ENCODE assay signal across 9 cellular contexts in genomic region chr21:45309541-45310381, GRCh38. TPM values are rescaled to one million over a fixed set of nuclear protein-coding genes. Genes with fewer than 3 reads are reported as not detected.
DNase-seq lines count a peak whose midpoint lies in the region; ATAC-seq, FAIRE-seq and TF ChIP-seq lines count a peak whose summit lies in the region.
"Had no signal": no experiment of that assay in that cellular context is flagged by ENCODE, and none has a peak within 500 bp of the region (broad histone marks: within the 10 kb centered on the region; RNA-seq: fewer than 3 reads in every experiment).

No MANE protein-coding gene starts in this region.

- H3K27me3 ChIP-seq in BLaER1 treated with 17β-estradiol and CSF1 and Interleukin-3, amounts not matched to agents 10 nM and 100 nM: peaks cover 0 to 15% (median 6%) of the 10 kb centered on the region in 11 experiments; a peak in 6 of 22 replicates
- peaks cover 0 to 1% of the 10 kb centered on the region in 2 experiments; a peak in 1 of 4 replicates for H3K27me3 ChIP-seq in GM12878 (replicated peaks in 1 of 2; ENCODE audit: control insufficient read depth in 2 of 2, insufficient read depth in 2 of 2, low read length in 1 of 2)
- peaks cover 16 to 32% (median 18%) of the 10 kb centered on the region in 3 donors for H3K27me3 ChIP-seq in gastrocnemius medialis

- WGBS in GM12878 (ENCODE audit: insufficient coverage, insufficient replicate concordance, low lambda C conversion rate, missing lambda C conversion rate): 53% methylated on average over 20 of the region's 20 CpGs

- in situ Hi-C loops in GM12878 (cut with MboI): no loop called here
- in situ Hi-C loops in gastrocnemius medialis (cut with MboI; ENCODE audit: low sequenced_read_pairs in 4 of 4): no loop called here

- no peak overlapping the region for H2AFZ ChIP-seq in GM12878 (ENCODE audit: control insufficient read depth, low read depth, low read length)

- intact Hi-C loops in GM12878 (cut with micrococcal nuclease; ENCODE audit: unreplicated experiment): no loop called here
- intact Hi-C loops in kidney (cut with DNase I): no loop called here
- intact Hi-C loops in gastrocnemius medialis (cut with DNase I; ENCODE audit: low total_unique reads): loop anchor here (1.0 kb wide), 1 partner anchor 17 kb away; no protein-coding TSS in a partner anchor

- no peak for TF ChIP-seq EP300 in GM12878 (IDR thresholded peaks at IDR 0.05; ENCODE audit: borderline replicate concordance in 1 of 2, control insufficient read depth in 1 of 2, low read depth in 2 of 2, low read length in 2 of 2)

- DNase-seq in GM12878 (ENCODE audit: low read depth, low spot score) (no peak), kidney (peak; percentile 78), gastrocnemius medialis (no peak), GDM1 (lab: John Stamatoyannopoulos, UW) (no peak), activated gamma-delta T cell treated with Interleukin-2 at 50 U/mL for 16 hours (no peak), HuH-7.5 (ENCODE audit: low spot score) (no peak)
- DNase-seq in activated CD4-positive, alpha-beta T cell treated with anti-CD3 and anti-CD28 coated beads, Interleukin-2, amount 50 U/mL, for 48 hours: no peak

- peak overlapping the region in 6 of 11 experiments; percentile 1 to 59 (median 18); a peak in 4 of 22 replicates for H3K9ac ChIP-seq in BLaER1 treated with 17β-estradiol and CSF1 and Interleukin-3, amounts not matched to agents 10 nM and 100 nM
- H3K9ac ChIP-seq in GM12878 (ENCODE audit: control insufficient read depth, insufficient read depth, low read length): no peak overlapping the region
- peak overlapping the region in 1 of 2 donors; percentile 42 for H3K9ac ChIP-seq in kidney (ENCODE audit: low read length in 2 of 2)

- no peak for TF ChIP-seq POLR2A in GM12878 (IDR thresholded peaks at IDR 0.05; ENCODE audit: low read depth, low read length)
- no peak for TF ChIP-seq POLR2A in gastrocnemius medialis (IDR thresholded peaks at IDR 0.05)

- peaks cover 0 to 12% (median 0%) of the 10 kb centered on the region in 11 experiments; a peak in 4 of 22 replicates for H4K20me1 ChIP-seq in BLaER1 treated with 17β-estradiol and CSF1 and Interleukin-3, amounts not matched to agents 10 nM and 100 nM
- H4K20me1 ChIP-seq in GM12878 (ENCODE audit: control insufficient read depth, insufficient read depth): no peaks in the 10 kb centered on the region

- CTCF ChIA-PET in GM12878 (lab: Yijun Ruan, JAX): interaction anchor here (0.9 to 1.7 kb wide), 9 partner anchors 14 to 362 kb away, joined by 3 to 16 read pairs (median 6); no protein-coding TSS in a partner anchor

- no peaks in the 10 kb centered on the region for H3K36me3 ChIP-seq in BLaER1 treated with 17β-estradiol and CSF1 and Interleukin-3, amounts not matched to agents 10 nM and 100 nM
- H3K36me3 ChIP-seq in GM12878 (ENCODE audit: control insufficient read depth in 2 of 2, insufficient read depth in 2 of 2, low read length in 1 of 2) (no peaks in the 10 kb centered on the region), kidney (ENCODE audit: control insufficient read depth in 1 of 2, insufficient read depth in 2 of 2, low read length in 2 of 2) (no peaks in the 10 kb centered on the region), gastrocnemius medialis (no peaks in the 10 kb centered on the region)

- no TSS peak for BruUV-seq in GM12878 (replicated peaks; lab: Mats Ljungman, UMichigan)

- peak overlapping the region; percentile 61 to 89 (median 81) for H3K4me2 ChIP-seq in BLaER1 treated with 17β-estradiol and CSF1 and Interleukin-3, amounts not matched to agents 10 nM and 100 nM
- H3K4me2 ChIP-seq in GM12878 (ENCODE audit: control insufficient read depth, insufficient read depth): no peak overlapping the region

- peaks cover 8 to 21% (median 15%) of the 10 kb centered on the region in 11 experiments; a peak in 20 of 22 replicates for H3K9me3 ChIP-seq in BLaER1 treated with 17β-estradiol and CSF1 and Interleukin-3, amounts not matched to agents 10 nM and 100 nM (replicated peaks in 1 of 11)
- H3K9me3 ChIP-seq in GM12878 (replicated peaks; ENCODE audit: control insufficient read depth, insufficient read depth, low read length) (no peaks in the 10 kb centered on the region), kidney (ENCODE audit: control insufficient read depth in 1 of 2, low read length in 2 of 2) (no peaks in the 10 kb centered on the region), gastrocnemius medialis (no peaks in the 10 kb centered on the region)

- FAIRE-seq in GM12878 (lab: Jason Lieb, UNC): no peak
- no peak for FAIRE-seq in kidney (lab: Jason Lieb, UNC)
- FAIRE-seq: islet of Langerhans had no signal

- no peak for TF ChIP-seq RAD21 in GM12878 (IDR thresholded peaks at IDR 0.05; ENCODE audit: insufficient read depth, low read depth, low read length)

- RAD21 ChIA-PET in GM12878 (lab: Charles Lee; ENCODE audit: unreplicated experiment): interaction anchor here (1.1 to 1.3 kb wide), 4 partner anchors 17 to 169 kb away, joined by 4 to 11 read pairs (median 6); no protein-coding TSS in a partner anchor

- H3K4me1 ChIP-seq in BLaER1 treated with 17β-estradiol and CSF1 and Interleukin-3, amounts not matched to agents 10 nM and 100 nM: peaks cover 21 to 44% (median 37%) of the 10 kb centered on the region in 10 experiments
- H3K4me1 ChIP-seq in GM12878 (ENCODE audit: control insufficient read depth, insufficient read depth, low read length): no peaks in the 10 kb centered on the region
- H3K4me1 ChIP-seq in kidney (ENCODE audit: control insufficient read depth in 1 of 2, insufficient read depth in 1 of 2, low read depth in 1 of 2, low read length in 2 of 2): peaks cover 13 to 20% of the 10 kb centered on the region in 2 donors
- H3K4me1 ChIP-seq in gastrocnemius medialis: peaks cover 6 to 28% of the 10 kb centered on the region in 2 donors

- SMC1A ChIA-PET in GM12878 (lab: Charles Lee; ENCODE audit: uncharacterized antibody, unreplicated experiment): interaction anchor here (0.7 to 0.8 kb wide), 2 partner anchors 20 to 169 kb away, joined by 3 to 4 read pairs; no protein-coding TSS in a partner anchor

- ATAC-seq in GM12878 (no peak), gastrocnemius medialis (peak in 1 of 2 donors; percentile 26)

- TF ChIP-seq CTCF in GM12878 (IDR thresholded peaks at IDR 0.05 in 2 of 3, conservative IDR thresholded peaks at IDR 0.05 in 1 of 3; ENCODE audit: control insufficient read depth in 2 of 3, extremely low read depth in 1 of 3, insufficient read depth in 1 of 3, low read depth in 3 of 3, low read length in 3 of 3) (no peak), kidney (IDR thresholded peaks at IDR 0.05; ENCODE audit: borderline replicate concordance, extremely low read depth, insufficient read depth) (no peak), gastrocnemius medialis (IDR thresholded peaks at IDR 0.05 in 4 of 5, conservative IDR thresholded peaks at IDR 0.05 in 1 of 5) (no peak)

- H3K4me3 ChIP-seq in BLaER1 treated with 17β-estradiol and CSF1 and Interleukin-3, amounts not matched to agents 10 nM and 100 nM: 0 out of 20 replicates have a peak overlapping the region, but pooled peaks of 1 of the 10 experiments have one; percentile 4
- H3K4me3 ChIP-seq in GM12878: no peak overlapping the region
- H3K4me3 ChIP-seq in kidney (ENCODE audit: low read length in 2 of 2): no peak overlapping the region
- H3K4me3 ChIP-seq in gastrocnemius medialis: no peak overlapping the region

- no peaks in the 10 kb centered on the region for H3K79me2 ChIP-seq in GM12878 (ENCODE audit: control insufficient read depth, insufficient read depth, low read length)

- H3K27ac ChIP-seq in BLaER1 treated with 17β-estradiol and CSF1 and Interleukin-3, amounts not matched to agents 10 nM and 100 nM: peak overlapping the region in 1 of 11 experiments; percentile 36; a peak in 1 of 22 replicates
- H3K27ac ChIP-seq in GM12878 (ENCODE audit: control insufficient read depth, insufficient read depth) (no peak overlapping the region), kidney (ENCODE audit: low read depth in 2 of 2, low read length in 2 of 2) (peak overlapping the region; percentile 76 to 81), gastrocnemius medialis (peak overlapping the region; percentile 25 to 78 (median 58))

- POLR2A ChIA-PET in GM12878 (lab: Charles Lee): no interaction called here

TF ChIP-seq in GM12878, 131 proteins besides CTCF, POLR2A, EP300 and RAD21 (continues in another document):
- TF ChIP-seq ZBED1 (IDR thresholded peaks at IDR 0.05; ENCODE audit: borderline replicate concordance) (no peak), BCL3 (IDR thresholded peaks at IDR 0.05; ENCODE audit: borderline replicate concordance, insufficient read depth, low read depth, low read length, poor library complexity, severe bottlenecking) (peak; percentile 98)

RNA-seq across cellular contexts. Expression of gene POFUT2, which starts 22.1 kb away (rescaled TPM):
- 49.9 and 52.0 TPM in 2 replicates for total RNA-seq in GM12878 (2013; cell fraction: nucleolus; rRNA removed)
- total RNA-seq in GM12878 (2014; rRNA removed) (5.3 and 7.6 TPM in 2 replicates), GM12878 (2014; rRNA removed; fragmentation: Illumina TruSeq; extraction: Trizol) (3.6 and 4.5 TPM in 2 replicates), GM12878 (2021) (11.8 and 15.1 TPM in 2 replicates), kidney (30.2 TPM), gastrocnemius medialis (10 to 100 TPM in 1 of 4 donors, 1 to 10 TPM in 3; 4.8 to 11.0 (median 5.9) TPM)
- 5.5 TPM for polyA plus RNA-seq in GM12878 (2011; ENCODE audit: low read depth)
- polyA plus RNA-seq in GM12878 (2011; rRNA removed) (8.0 and 9.1 TPM in 2 replicates), GM12878 (2014; fragmentation: Illumina TruSeq; extraction: Trizol) (4.7 and 8.0 TPM in 2 replicates), GM12878 (2014; fragmentation: Nextera tagmentation; extraction: Ambion mirVana) (1 to 10 TPM; 1.2 to 1.6 TPM), GM12878 (2014; rRNA removed) (12.2 and 12.7 TPM in 2 replicates), GM12878 (2016; fragmentation: Nextera tagmentation; extraction: Ambion mirVana) (1 to 10 TPM; 5.2 to 6.0 TPM), kidney (ENCODE audit: insufficient read depth, low read depth, low replicate concordance) (18.3 TPM)
- polyA plus RNA-seq in GM12878 (2011; cell fraction: cytosol; rRNA removed): 7.5 and 9.1 TPM in 2 replicates
- polyA plus RNA-seq in GM12878 (2011; cell fraction: nucleus; rRNA removed): 97.7 and 118 TPM in 2 replicates
- 13.8 and 15.7 TPM in 2 replicates for polyA plus RNA-seq in GM12878 (2012)
- polyA minus RNA-seq in GM12878 (2011; rRNA and poly(A)+ RNA removed): 6.0 and 9.5 TPM in 2 replicates
- polyA minus RNA-seq in GM12878 (2011; cell fraction: cytosol; rRNA and poly(A)+ RNA removed): 0.67 and 1.8 TPM in 2 replicates
- 19.7 and 22.3 TPM in 2 replicates for polyA minus RNA-seq in GM12878 (2011; cell fraction: nucleus; rRNA and poly(A)+ RNA removed)
